In genomic region chr5:114789773-114790402, GRCh38 we compare ENCODE assay signal across 8 cellular contexts.
DNase-seq lines count a peak whose midpoint lies in the region; ATAC-seq and TF ChIP-seq lines count a peak whose summit lies in the region.

No MANE protein-coding gene starts in this region.

- H3K9ac ChIP-seq in OCI-LY1 (ENCODE audit: low read length), result no peak overlapping the region

- POLR2A ChIA-PET in activated CD8-positive, alpha-beta T cell treated with anti-CD3 and anti-CD28 coated beads for 36 hours (lab: Charles Lee), result no interaction called here
- POLR2A ChIA-PET in activated CD8-positive, alpha-beta T cell treated with anti-CD3 and anti-CD28 coated beads, Interleukin-2, amount 10 ng/mL, durations not matched to agents 7 days and 5 days (lab: Charles Lee), result no interaction called here

- intact Hi-C loops in activated CD8-positive, alpha-beta T cell treated with anti-CD3 and anti-CD28 coated beads for 36 hours (cut with micrococcal nuclease), result no loop called here

- no peaks in the 10 kb centered on the region for H3K9me3 Mint-ChIP-seq in activated CD8-positive, alpha-beta T cell treated with anti-CD3 and anti-CD28 coated beads for 36 hours
- no peaks in the 10 kb centered on the region for H3K9me3 Mint-ChIP-seq in activated CD8-positive, alpha-beta T cell treated with anti-CD3 and anti-CD28 coated beads, Interleukin-2, amount 10 ng/mL, durations not matched to agents 7 days and 5 days (ENCODE audit: insufficient read depth)

- H2AFZ ChIP-seq in OCI-LY1 (ENCODE audit: low read length), result no peak overlapping the region

- TF ChIP-seq CTCF in activated CD8-positive, alpha-beta T cell treated with anti-CD3 and anti-CD28 coated beads for 36 hours (IDR thresholded peaks at IDR 0.05), result no peak
- TF ChIP-seq CTCF in OCI-LY1 (IDR thresholded peaks at IDR 0.05; ENCODE audit: low read length) (peak; percentile 66; the same call in 1 of the 2 replicates), foreskin fibroblast (IDR thresholded peaks at IDR 0.05; ENCODE audit: low read depth, low read length) (peak; percentile 6)

- no peaks in the 10 kb centered on the region for H3K27me3 ChIP-seq in OCI-LY1 (ENCODE audit: insufficient read depth, low read length)

- no peak for DNase-seq in activated CD8-positive, alpha-beta T cell treated with anti-CD3 and anti-CD28 coated beads for 36 hours
- no peak for DNase-seq in activated CD8-positive, alpha-beta T cell treated with anti-CD3 and anti-CD28 coated beads, Interleukin-2, amount 10 ng/mL, durations not matched to agents 7 days and 5 days
- no peak for DNase-seq in foreskin fibroblast
- no peak for DNase-seq in activated gamma-delta T cell treated with Interleukin-2 at 50 U/mL for 16 hours
- no peak for DNase-seq in DMS114 treated with DMSO at 0.1 percent for 48 hours (lab: John Stamatoyannopoulos, UW; ENCODE audit: unreplicated experiment)
- no peak for DNase-seq in NCI-H2029 (lab: John Stamatoyannopoulos, UW)

- CTCF ChIA-PET in activated CD8-positive, alpha-beta T cell treated with anti-CD3 and anti-CD28 coated beads for 36 hours (lab: Charles Lee), result interaction anchor here (1.2 kb wide), 1 partner anchor 1110 kb away, joined by 4 read pairs; no protein-coding TSS in a partner anchor
- CTCF ChIA-PET in activated CD8-positive, alpha-beta T cell treated with anti-CD3 and anti-CD28 coated beads, Interleukin-2, amount 10 ng/mL, durations not matched to agents 7 days and 5 days (lab: Charles Lee), result no interaction called here

- no peaks in the 10 kb centered on the region for H3K9me2 ChIP-seq in OCI-LY1 (ENCODE audit: low read depth, low read length)

- H3K4me3 ChIP-seq in OCI-LY1 (ENCODE audit: low read depth, low read length, poor library complexity, severe bottlenecking) (no peak overlapping the region), foreskin fibroblast (ENCODE audit: low read depth in 1 of 2, low read length in 2 of 2) (no peak overlapping the region)

- no peaks in the 10 kb centered on the region for H3K9me3 ChIP-seq in OCI-LY1 (ENCODE audit: low read length)

- H3F3A ChIP-seq in OCI-LY1 (ENCODE audit: insufficient read depth, low read length), result no peaks in the 10 kb centered on the region

- H3K36me3 Mint-ChIP-seq in activated CD8-positive, alpha-beta T cell treated with anti-CD3 and anti-CD28 coated beads for 36 hours (ENCODE audit: low read depth), result no peaks in the 10 kb centered on the region
- no peaks in the 10 kb centered on the region for H3K36me3 Mint-ChIP-seq in activated CD8-positive, alpha-beta T cell treated with anti-CD3 and anti-CD28 coated beads, Interleukin-2, amount 10 ng/mL, durations not matched to agents 7 days and 5 days (ENCODE audit: low read depth)

- no peaks in the 10 kb centered on the region for H3K27me3 Mint-ChIP-seq in activated CD8-positive, alpha-beta T cell treated with anti-CD3 and anti-CD28 coated beads for 36 hours
- no peaks in the 10 kb centered on the region for H3K27me3 Mint-ChIP-seq in activated CD8-positive, alpha-beta T cell treated with anti-CD3 and anti-CD28 coated beads, Interleukin-2, amount 10 ng/mL, durations not matched to agents 7 days and 5 days (ENCODE audit: low read depth)

- no peak overlapping the region for H3K4me3 Mint-ChIP-seq in activated CD8-positive, alpha-beta T cell treated with anti-CD3 and anti-CD28 coated beads for 36 hours
- no peak overlapping the region for H3K4me3 Mint-ChIP-seq in activated CD8-positive, alpha-beta T cell treated with anti-CD3 and anti-CD28 coated beads, Interleukin-2, amount 10 ng/mL, durations not matched to agents 7 days and 5 days

- H4K20me1 ChIP-seq in OCI-LY1 (ENCODE audit: insufficient read depth, low read length), result no peaks in the 10 kb centered on the region

- no peaks in the 10 kb centered on the region for H3K4me1 ChIP-seq in OCI-LY1 (ENCODE audit: insufficient read depth, low read length, severe bottlenecking)

- H3K4me1 Mint-ChIP-seq in activated CD8-positive, alpha-beta T cell treated with anti-CD3 and anti-CD28 coated beads for 36 hours (ENCODE audit: low read depth), result no peaks in the 10 kb centered on the region
- no peaks in the 10 kb centered on the region for H3K4me1 Mint-ChIP-seq in activated CD8-positive, alpha-beta T cell treated with anti-CD3 and anti-CD28 coated beads, Interleukin-2, amount 10 ng/mL, durations not matched to agents 7 days and 5 days (ENCODE audit: low read depth)

- H3K79me2 ChIP-seq in OCI-LY1 (ENCODE audit: insufficient read depth, low read length), result no peaks in the 10 kb centered on the region

- ATAC-seq in activated CD8-positive, alpha-beta T cell treated with anti-CD3 and anti-CD28 coated beads for 36 hours, result peak; percentile 39
- no peak for ATAC-seq in activated CD8-positive, alpha-beta T cell treated with anti-CD3 and anti-CD28 coated beads, Interleukin-2, amount 10 ng/mL, durations not matched to agents 7 days and 5 days
- peak; percentile 49 for ATAC-seq in HG03039 (IDR thresholded peaks at IDR 0.05; ENCODE audit: unreplicated experiment)

- no peak overlapping the region for H3K4me2 ChIP-seq in OCI-LY1 (ENCODE audit: low read length)

- no peak overlapping the region for H3K27ac ChIP-seq in OCI-LY1 (ENCODE audit: low read depth, low read length, poor library complexity, severe bottlenecking)

- H3K27ac Mint-ChIP-seq in activated CD8-positive, alpha-beta T cell treated with anti-CD3 and anti-CD28 coated beads for 36 hours, result no peak overlapping the region
- H3K27ac Mint-ChIP-seq in activated CD8-positive, alpha-beta T cell treated with anti-CD3 and anti-CD28 coated beads, Interleukin-2, amount 10 ng/mL, durations not matched to agents 7 days and 5 days, result no peak overlapping the region

- H3K36me3 ChIP-seq in OCI-LY1 (ENCODE audit: insufficient read depth, low read length), result no peaks in the 10 kb centered on the region
